ENCODE assay signal across 19 cellular contexts in genomic region chr2:56464066-56464465, GRCh38.
DNase-seq lines count a peak whose midpoint lies in the region; ATAC-seq and TF ChIP-seq lines count a peak whose summit lies in the region.
"Had no signal": no experiment of that assay in that cellular context is flagged by ENCODE, and none has a peak within 500 bp of the region (broad histone marks: within the 10 kb centered on the region; RNA-seq: fewer than 3 reads in every experiment).

No MANE protein-coding gene starts in this region.

- H3K36me3 ChIP-seq in mammary epithelial cell (ENCODE audit: insufficient read depth, low read length) = no peaks in the 10 kb centered on the region
- H3K36me3 ChIP-seq in upper lobe of right lung = no peaks in the 10 kb centered on the region
- H3K36me3 ChIP-seq: BLaER1 had no signal

- H3K4me3 ChIP-seq in mammary epithelial cell (replicated peaks in 1 of 3; ENCODE audit: insufficient read depth in 1 of 3, low read depth in 2 of 3, low read length in 3 of 3) = no peak overlapping the region
- no peak overlapping the region for H3K4me3 ChIP-seq in upper lobe of right lung
- H3K4me3 ChIP-seq: BLaER1, GM12878, GM23248 had no signal

- H3K27me3 ChIP-seq in mammary epithelial cell (ENCODE audit: insufficient read depth, low read length) = peaks cover 1% of the 10 kb centered on the region
- H3K27me3 ChIP-seq in upper lobe of right lung = no peaks in the 10 kb centered on the region
- H3K27me3 ChIP-seq: BLaER1 had no signal

- H2AFZ ChIP-seq in mammary epithelial cell (ENCODE audit: low read depth, low read length) = no peak overlapping the region
- H2AFZ ChIP-seq: GM23248 had no signal

- BruUV-seq in MCF 10A (replicated peaks; lab: Mats Ljungman, UMichigan) (TSS peak; percentile 95), mammary epithelial cell (replicated peaks; lab: Mats Ljungman, UMichigan) (no TSS peak)

- H3K4me1 Mint-ChIP-seq in MCF 10A (ENCODE audit: insufficient read depth, unreplicated experiment) = no peaks in the 10 kb centered on the region
- H3K4me1 Mint-ChIP-seq: B cell; CD4-positive, CD25-positive, alpha-beta regulatory T cell; H9 had no signal

- no peak overlapping the region for H3K4me3 Mint-ChIP-seq in MCF 10A (ENCODE audit: unreplicated experiment)
- H3K4me3 Mint-ChIP-seq: B cell; CD4-positive, CD25-positive, alpha-beta regulatory T cell; CD8-positive, alpha-beta T cell; H9 had no signal

- CTCF ChIA-PET in MCF 10A (lab: Yijun Ruan, JAX) = interaction anchor here (0.6 kb wide), 1 partner anchor 283 kb away, joined by 3 read pairs; no protein-coding TSS in a partner anchor
- CTCF ChIA-PET in mammary epithelial cell (lab: Charles Lee; ENCODE audit: low non-redundant PET) = no interaction called here

- no peaks in the 10 kb centered on the region for H3K9me3 Mint-ChIP-seq in MCF 10A (ENCODE audit: unreplicated experiment)
- H3K9me3 Mint-ChIP-seq: H9 had no signal

- peak; percentile 22 for ATAC-seq in upper lobe of right lung
- no peak for ATAC-seq in HG03039 (IDR thresholded peaks at IDR 0.05; ENCODE audit: unreplicated experiment)
- no peak for ATAC-seq in HG03571 (IDR thresholded peaks at IDR 0.05; ENCODE audit: unreplicated experiment)
- ATAC-seq: CD8-positive, alpha-beta T cell; GM12878; HCT116 had no signal

- TF ChIP-seq CTCF in MCF 10A (IDR thresholded peaks at IDR 0.05; ENCODE audit: unreplicated experiment) (no peak), mammary epithelial cell (conservative IDR thresholded peaks at IDR 0.05 in 1 of 2, IDR thresholded peaks at IDR 0.05 in 1 of 2; ENCODE audit: extremely low read depth in 1 of 2, insufficient read depth in 1 of 2, low read depth in 1 of 2, low read length in 2 of 2) (no peak), upper lobe of right lung (IDR thresholded peaks at IDR 0.05) (no peak)

- POLR2A ChIA-PET in MCF 10A (lab: Yijun Ruan, JAX) = no interaction called here

- no peak overlapping the region for H3K27ac Mint-ChIP-seq in MCF 10A (ENCODE audit: low read depth, unreplicated experiment)
- H3K27ac Mint-ChIP-seq: B cell; CD4-positive, CD25-positive, alpha-beta regulatory T cell; CD8-positive, alpha-beta T cell; H9 had no signal

- intact Hi-C loops in MCF 10A (cut with micrococcal nuclease) (no loop called here), mammary epithelial cell (cut with micrococcal nuclease) (no loop called here), upper lobe of right lung (cut with DNase I) (no loop called here)

- H3K4me2 ChIP-seq in mammary epithelial cell (ENCODE audit: insufficient read depth, low read depth, low read length) = no peak overlapping the region
- H3K4me2 ChIP-seq: BLaER1 had no signal

- H3K27me3 Mint-ChIP-seq in MCF 10A (ENCODE audit: insufficient read depth, unreplicated experiment) = no peaks in the 10 kb centered on the region
- H3K27me3 Mint-ChIP-seq: B cell; CD4-positive, CD25-positive, alpha-beta regulatory T cell had no signal

- no peaks in the 10 kb centered on the region for H3K36me3 Mint-ChIP-seq in MCF 10A (ENCODE audit: insufficient read depth, unreplicated experiment)
- H3K36me3 Mint-ChIP-seq: CD4-positive, CD25-positive, alpha-beta regulatory T cell; CD8-positive, alpha-beta T cell had no signal

- dilution Hi-C loops in mammary epithelial cell (cut with HindIII; ENCODE audit: low sequenced_read_pairs) = no loop called here

- 25% methylated on average over 2 of the region's 3 CpGs for WGBS in mammary epithelial cell (ENCODE audit: low coverage, missing lambda C conversion rate)

- H3K79me2 ChIP-seq in mammary epithelial cell (ENCODE audit: insufficient read depth, low read length) = no peaks in the 10 kb centered on the region

- no peaks in the 10 kb centered on the region for H3K4me1 ChIP-seq in mammary epithelial cell (ENCODE audit: insufficient read depth, low read length)
- H3K4me1 ChIP-seq in upper lobe of right lung = no peaks in the 10 kb centered on the region
- H3K4me1 ChIP-seq: BLaER1 had no signal

- no peak overlapping the region for H3K27ac ChIP-seq in mammary epithelial cell (ENCODE audit: insufficient read depth, low read depth, low read length)
- peak overlapping the region; percentile 3 for H3K27ac ChIP-seq in epithelial cell of prostate
- no peak overlapping the region for H3K27ac ChIP-seq in upper lobe of right lung
- H3K27ac ChIP-seq: 22Rv1, BLaER1, C4-2B had no signal

- H3K9me3 ChIP-seq in mammary epithelial cell (replicated peaks; ENCODE audit: insufficient read depth, low read length) (no peaks in the 10 kb centered on the region), upper lobe of right lung (no peaks in the 10 kb centered on the region)
- H3K9me3 ChIP-seq: BLaER1 had no signal

- DNase-seq in MCF 10A (ENCODE audit: unreplicated experiment) = no peak
- DNase-seq in mammary epithelial cell = no peak
- DNase-seq in epithelial cell of prostate (ENCODE audit: low read depth, low spot score) = no peak
- DNase-seq in upper lobe of right lung = no peak
- DNase-seq: CD4-positive, CD25-positive, alpha-beta regulatory T cell; CD8-positive, alpha-beta T cell; DMS 273 treated with DMSO at 0.1 percent for 48 hours; DMS79; GDM1; H9 had no signal

- no peak overlapping the region for H3K9ac ChIP-seq in mammary epithelial cell (ENCODE audit: insufficient read depth, low read length)
- H3K9ac ChIP-seq: BLaER1, GM23248 had no signal

- in situ Hi-C loops in mammary epithelial cell (cut with MboI; ENCODE audit: low sequenced_read_pairs in 2 of 2) = no loop called here

- no peaks in the 10 kb centered on the region for H4K20me1 ChIP-seq in mammary epithelial cell (ENCODE audit: insufficient read depth, low read length)
- H4K20me1 ChIP-seq: BLaER1 had no signal
